Comparison of ENCODE assay signal across 23 cellular contexts in genomic region chr6:40324206-40324605, GRCh38.
"Had no signal": no experiment of that assay in that cellular context is flagged by ENCODE, and none has a peak within 500 bp of the region (broad histone marks: within the 10 kb centered on the region; RNA-seq: fewer than 3 reads in every experiment).

No MANE protein-coding gene starts in this region.

- H3K4me1 ChIP-seq: neural progenitor cell, prostate gland, suprapubic skin, upper lobe of right lung, uterus had no signal

- H2AFZ ChIP-seq: neural progenitor cell had no signal

- H3K27ac Mint-ChIP-seq: memory B cell; natural killer cell treated with Interleukin-12 subunit alpha and Interleukin-12 subunit beta and Interleukin-15 and Interleukin-18, amount 100 ng/mL, for 72 hours had no signal

- H3K9me3 Mint-ChIP-seq: natural killer cell treated with Interleukin-12 subunit alpha and Interleukin-12 subunit beta and Interleukin-15 and Interleukin-18, amount 100 ng/mL, for 72 hours had no signal

- H3K36me3 Mint-ChIP-seq: memory B cell; natural killer cell treated with Interleukin-12 subunit alpha and Interleukin-12 subunit beta and Interleukin-15 and Interleukin-18, amount 100 ng/mL, for 72 hours; neural progenitor cell had no signal

- H3K27me3 ChIP-seq: neural progenitor cell, right atrium auricular region, uterus had no signal

- H3K27ac ChIP-seq: dorsolateral prefrontal cortex, neural progenitor cell, prostate gland, right atrium auricular region, suprapubic skin, transverse colon, upper lobe of right lung, uterus had no signal

- H3K4me2 ChIP-seq: neural progenitor cell, smooth muscle cell had no signal

- H3K4me3 Mint-ChIP-seq: memory B cell; natural killer cell treated with Interleukin-12 subunit alpha and Interleukin-12 subunit beta and Interleukin-15 and Interleukin-18, amount 100 ng/mL, for 72 hours; neural progenitor cell; stimulated activated naive CD8-positive, alpha-beta T cell treated with anti-CD3 and anti-CD28 coated beads, Interleukin-15, amount 100 ng/mL, for 72 hours had no signal

- DNase-seq: cortex of kidney; dorsolateral prefrontal cortex; effector CD4-positive, alpha-beta T cell; head of caudate nucleus; kidney; stimulated activated CD4-positive, alpha-beta T cell treated with anti-CD3 and anti-CD28 coated beads, Interleukin-12 subunit alpha, Interleukin-12 subunit beta, amount 100 ng/mL, for 4 hours; stimulated activated CD4-positive, alpha-beta T cell treated with anti-CD3 and anti-CD28 coated beads, Interleukin-1b, Interleukin-23, amount 100 ng/mL, for 48 hours; stimulated activated CD4-positive, alpha-beta T cell treated with anti-CD3 and anti-CD28 coated beads, Interleukin-4, amount 100 ng/mL, for 1 hour; stimulated activated CD8-positive, alpha-beta memory T cell treated with anti-CD3 and anti-CD28 coated beads, Interleukin-4, amount 100 ng/mL, for 48 hours; stimulated activated naive CD4-positive, alpha-beta T cell; stimulated activated naive CD8-positive, alpha-beta T cell treated with anti-CD3 and anti-CD28 coated beads, Interleukin-15, amount 100 ng/mL, for 72 hours; transverse colon; upper lobe of right lung; uterus had no signal

- ATAC-seq: left lobe of liver; natural killer cell treated with Interleukin-12 subunit alpha and Interleukin-12 subunit beta and Interleukin-15 and Interleukin-18, amount 100 ng/mL, for 72 hours; sciatic nerve; stimulated activated naive CD8-positive, alpha-beta T cell treated with anti-CD3 and anti-CD28 coated beads, Interleukin-15, amount 100 ng/mL, for 72 hours; upper lobe of right lung had no signal

- H3K9me3 ChIP-seq: prostate gland, suprapubic skin, transverse colon, upper lobe of right lung, uterus had no signal

- H3K9ac ChIP-seq: neural progenitor cell had no signal
